Comparison of ENCODE assay signal across 8 cellular contexts in genomic region chr10:22228943-22229755, GRCh38. TPM values are rescaled to one million over a fixed set of nuclear protein-coding genes. Genes with fewer than 3 reads are reported as not detected.
DNase-seq lines count a peak whose midpoint lies in the region; ATAC-seq and TF ChIP-seq lines count a peak whose summit lies in the region.

No MANE protein-coding gene starts in this region.

- peak overlapping the region; percentile 76 for H3K4me3 Mint-ChIP-seq in Calu3 (ENCODE audit: low read depth, unreplicated experiment)
- peak overlapping the region; percentile 81 for H3K4me3 Mint-ChIP-seq in activated T-cell treated with anti-CD3 and anti-CD28 coated beads, Interleukin-2, amount 50 U/mL, for 24 hours

- H3K4me1 Mint-ChIP-seq in Calu3 (ENCODE audit: low read depth, unreplicated experiment): no peaks in the 10 kb centered on the region
- H3K4me1 Mint-ChIP-seq in activated T-cell treated with anti-CD3 and anti-CD28 coated beads, Interleukin-2, amount 50 U/mL, for 24 hours (ENCODE audit: low read depth): peaks cover 31% of the 10 kb centered on the region

- peak overlapping the region; percentile 91 for H3K27ac ChIP-seq in muscle layer of colon (ENCODE audit: low read depth, low read length)

- no peak for TF ChIP-seq CTCF in Calu3 (IDR thresholded peaks at IDR 0.05; ENCODE audit: unreplicated experiment)

- intact Hi-C loops in Calu3 (cut with micrococcal nuclease; ENCODE audit: unreplicated experiment): loop anchor here (5.0 kb wide), 1 partner anchor 88 kb away; the partner anchor contains the start of gene COMMD3

- ATAC-seq in GM21515 (IDR thresholded peaks at IDR 0.05; ENCODE audit: unreplicated experiment): peak; percentile 72
- ATAC-seq in esophagus mucosa: peak; percentile 96

- no TSS peak for BruUV-seq in Calu3 (replicated peaks; lab: Mats Ljungman, UMichigan)

- peaks cover 19% of the 10 kb centered on the region for H3K36me3 Mint-ChIP-seq in Calu3 (ENCODE audit: insufficient read depth, unreplicated experiment)
- no peaks in the 10 kb centered on the region for H3K36me3 Mint-ChIP-seq in activated T-cell treated with anti-CD3 and anti-CD28 coated beads, Interleukin-2, amount 50 U/mL, for 24 hours (ENCODE audit: low read depth)

- H3K9ac ChIP-seq in muscle layer of colon (ENCODE audit: low read length): peak overlapping the region; percentile 80

- no peaks in the 10 kb centered on the region for H3K36me3 ChIP-seq in muscle layer of colon (ENCODE audit: insufficient read depth, low read length)

- CTCF ChIA-PET in Calu3 (lab: Charles Lee): interaction anchor here (1.0 to 1.5 kb wide), 3 partner anchors 93 to 125 kb away, joined by 3 read pairs; no protein-coding TSS in a partner anchor

- H3K27me3 ChIP-seq in muscle layer of colon (ENCODE audit: control insufficient read depth in 1 of 2, insufficient read depth in 2 of 2, low read length in 2 of 2): no peaks in the 10 kb centered on the region

- no peaks in the 10 kb centered on the region for H3K9me3 ChIP-seq in muscle layer of colon (ENCODE audit: low read length)

- peak; percentile 88 for DNase-seq in Calu3
- DNase-seq in HuH-7 (ENCODE audit: low spot score): peak; percentile 81
- peak; percentile 97 for DNase-seq in OCI-M1 (lab: John Stamatoyannopoulos, UW)
- peak; percentile 94 for DNase-seq in activated T-cell treated with anti-CD3 and anti-CD28 coated beads, Interleukin-2, amount 50 U/mL, for 24 hours
- DNase-seq in stimulated activated CD8-positive, alpha-beta memory T cell treated with anti-CD3 and anti-CD28 coated beads, Interleukin-4, amount 100 ng/mL, for 48 hours: peak; percentile 93

- H3K9me3 Mint-ChIP-seq in Calu3 (ENCODE audit: low read depth, unreplicated experiment): no peaks in the 10 kb centered on the region
- H3K9me3 Mint-ChIP-seq in activated T-cell treated with anti-CD3 and anti-CD28 coated beads, Interleukin-2, amount 50 U/mL, for 24 hours: no peaks in the 10 kb centered on the region

- peaks cover 6% of the 10 kb centered on the region for H3K4me1 ChIP-seq in muscle layer of colon (ENCODE audit: insufficient read depth, low read length)

- peak overlapping the region; percentile 95 for H3K27ac Mint-ChIP-seq in Calu3 (ENCODE audit: unreplicated experiment)
- H3K27ac Mint-ChIP-seq in activated T-cell treated with anti-CD3 and anti-CD28 coated beads, Interleukin-2, amount 50 U/mL, for 24 hours: peak overlapping the region; percentile 95

- peak overlapping the region; percentile 49 to 87 for H3K4me3 ChIP-seq in muscle layer of colon (ENCODE audit: low read depth in 1 of 2, low read length in 2 of 2)

- no peaks in the 10 kb centered on the region for H3K27me3 Mint-ChIP-seq in Calu3 (ENCODE audit: unreplicated experiment)
- peaks cover 6% of the 10 kb centered on the region for H3K27me3 Mint-ChIP-seq in activated T-cell treated with anti-CD3 and anti-CD28 coated beads, Interleukin-2, amount 50 U/mL, for 24 hours

RNA-seq across cellular contexts. Expression of gene EBLN1, which starts 11.3 kb away (rescaled TPM):
- total RNA-seq in Calu3 (2022) (not detected in 2 replicates), esophagus mucosa (not detected)

Comparison
In these comparisons a context has a peak if more than half of its experiments do, and no peak if none do; other contexts are left out.
1. Peak in every context shown above with its lines: DNase-seq, ATAC-seq, H3K4me3 ChIP-seq and H3K27ac ChIP-seq.